In the genomic region with DNA sequence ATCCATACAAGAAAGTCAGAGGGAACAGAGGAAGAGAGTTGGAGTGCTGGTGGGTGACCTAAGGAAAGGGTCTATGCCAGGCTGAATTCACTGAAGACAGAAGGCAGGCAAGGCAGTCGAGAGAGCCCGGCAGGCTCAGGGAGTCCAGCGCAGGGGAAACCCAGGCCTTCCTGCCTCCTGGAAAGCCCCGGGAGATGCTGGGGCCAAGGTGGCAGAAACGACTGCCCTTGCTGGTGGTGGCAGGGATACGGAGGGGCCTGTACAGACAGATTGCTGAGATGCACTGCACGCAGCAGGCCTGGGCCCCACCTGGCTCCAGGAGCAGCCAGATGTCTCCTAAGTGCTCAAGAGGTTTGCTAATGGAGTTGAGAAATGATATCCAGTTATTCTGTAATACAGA, we compare ENCODE assay signal across 17 cellular contexts.
"Had no signal": no experiment of that assay in that cellular context is flagged by ENCODE, and none has a peak within 500 bp of the region (broad histone marks: within the 10 kb centered on the region; RNA-seq: fewer than 3 reads in every experiment).

No MANE protein-coding gene starts in this region.

- H3K9me3 ChIP-seq: esophagus squamous epithelium, gastroesophageal sphincter, psoas muscle, thoracic aorta, transverse colon had no signal

- ATAC-seq: gastroesophageal sphincter; naive thymus-derived CD8-positive, alpha-beta T cell; psoas muscle; sciatic nerve; stimulated activated naive B cell treated with anti-CD40 and anti-IgM and Interleukin-4, amounts not matched to agents 10 μg/mL and 1 μg/mL and 100 μg/mL, for 72 hours; stimulated activated naive CD8-positive, alpha-beta T cell treated with anti-CD3 and anti-CD28 coated beads, Interleukin-15, amount 100 ng/mL, for 72 hours had no signal

- H3K27ac ChIP-seq: esophagus squamous epithelium, gastroesophageal sphincter, parathyroid adenoma, psoas muscle, skin epidermis, thoracic aorta, transverse colon had no signal

- H3K4me1 ChIP-seq: esophagus squamous epithelium, gastroesophageal sphincter, parathyroid adenoma, psoas muscle, transverse colon had no signal

- H3K4me3 Mint-ChIP-seq: naive thymus-derived CD8-positive, alpha-beta T cell; stimulated activated naive B cell treated with anti-CD40 and anti-IgM and Interleukin-4, amounts not matched to agents 10 μg/mL and 1 μg/mL and 100 μg/mL, for 72 hours; stimulated activated naive CD8-positive, alpha-beta T cell treated with anti-CD3 and anti-CD28 coated beads, Interleukin-15, amount 100 ng/mL, for 72 hours had no signal

- H3K9me3 Mint-ChIP-seq: naive thymus-derived CD8-positive, alpha-beta T cell; stimulated activated naive B cell treated with anti-CD40 and anti-IgM and Interleukin-4, amounts not matched to agents 10 μg/mL and 1 μg/mL and 100 μg/mL, for 72 hours; stimulated activated naive CD8-positive, alpha-beta T cell treated with anti-CD3 and anti-CD28 coated beads, Interleukin-15, amount 100 ng/mL, for 72 hours had no signal

- H3K27me3 Mint-ChIP-seq: naive thymus-derived CD8-positive, alpha-beta T cell; stimulated activated naive B cell treated with anti-CD40 and anti-IgM and Interleukin-4, amounts not matched to agents 10 μg/mL and 1 μg/mL and 100 μg/mL, for 72 hours; stimulated activated naive CD8-positive, alpha-beta T cell treated with anti-CD3 and anti-CD28 coated beads, Interleukin-15, amount 100 ng/mL, for 72 hours had no signal

- DNase-seq: esophagus squamous epithelium; foreskin fibroblast; mesendoderm; naive thymus-derived CD8-positive, alpha-beta T cell; occipital lobe; psoas muscle; retina; stimulated activated CD4-positive, alpha-beta T cell treated with anti-CD3 and anti-CD28 coated beads, Interleukin-2, amount 100 ng/mL, for 24 hours; stimulated activated CD4-positive, alpha-beta T cell treated with anti-CD3 and anti-CD28 coated beads, Interleukin-4, amount 100 ng/mL, for 4 hours; stimulated activated naive B cell treated with anti-CD40 and anti-IgM and Interleukin-4, amounts not matched to agents 10 μg/mL and 1 μg/mL and 100 μg/mL, for 72 hours; stimulated activated naive CD8-positive, alpha-beta T cell treated with anti-CD3 and anti-CD28 coated beads, Interleukin-15, amount 100 ng/mL, for 72 hours; transverse colon had no signal

- H3K27me3 ChIP-seq: esophagus squamous epithelium, gastroesophageal sphincter, transverse colon had no signal

- H3K27ac Mint-ChIP-seq: naive thymus-derived CD8-positive, alpha-beta T cell; stimulated activated naive B cell treated with anti-CD40 and anti-IgM and Interleukin-4, amounts not matched to agents 10 μg/mL and 1 μg/mL and 100 μg/mL, for 72 hours had no signal

- H3K4me1 Mint-ChIP-seq: stimulated activated naive B cell treated with anti-CD40 and anti-IgM and Interleukin-4, amounts not matched to agents 10 μg/mL and 1 μg/mL and 100 μg/mL, for 72 hours; stimulated activated naive CD8-positive, alpha-beta T cell treated with anti-CD3 and anti-CD28 coated beads, Interleukin-15, amount 100 ng/mL, for 72 hours had no signal

- H3K4me3 ChIP-seq: esophagus squamous epithelium, gastroesophageal sphincter, psoas muscle, skin epidermis, thoracic aorta, transverse colon had no signal
